30 cellular contexts compared by ENCODE assay signal in genomic region chr7:81682873-81683272, GRCh38.
DNase-seq lines count a peak whose midpoint lies in the region; ATAC-seq and TF ChIP-seq lines count a peak whose summit lies in the region.
"Had no signal": no experiment of that assay in that cellular context is flagged by ENCODE, and none has a peak within 500 bp of the region (broad histone marks: within the 10 kb centered on the region; RNA-seq: fewer than 3 reads in every experiment).

No MANE protein-coding gene starts in this region.

- peaks cover 1% of the 10 kb centered on the region for H3K27me3 Mint-ChIP-seq in GM23338 (ENCODE audit: insufficient read depth, low read depth, poor library complexity)
- H3K27me3 Mint-ChIP-seq in brain: no peaks in the 10 kb centered on the region
- no peaks in the 10 kb centered on the region for H3K27me3 Mint-ChIP-seq in mesothelial cell of epicardium (ENCODE audit: low read depth)
- H3K27me3 Mint-ChIP-seq: activated CD4-positive, alpha-beta T cell treated with anti-CD3 and anti-CD28 coated beads for 36 hours; activated CD8-positive, alpha-beta T cell treated with anti-CD3 and anti-CD28 coated beads for 36 hours; stimulated activated memory B cell treated with anti-CD40 and anti-IgM and Interleukin-4, amounts not matched to agents 10 μg/mL and 1 μg/mL and 100 μg/mL, for 72 hours; type B pancreatic cell had no signal

- no peak overlapping the region for H3K27ac ChIP-seq in GM23338 (ENCODE audit: low read depth)
- H3K27ac ChIP-seq in tibial artery: no peak overlapping the region
- H3K27ac ChIP-seq: body of pancreas, esophagus muscularis mucosa, pancreas, RWPE1, VCaP had no signal

- no peak overlapping the region for H3K4me2 ChIP-seq in GM23338

- H3K4me3 ChIP-seq in GM23338: no peak overlapping the region
- no peak overlapping the region for H3K4me3 ChIP-seq in tibial artery
- H3K4me3 ChIP-seq: body of pancreas, esophagus muscularis mucosa, lung, MG63, pancreas had no signal

- no peaks in the 10 kb centered on the region for H4K20me1 ChIP-seq in GM23338 (replicated peaks; ENCODE audit: insufficient read depth)

- H3K4me1 Mint-ChIP-seq in GM23338 (peaks cover 8% of the 10 kb centered on the region; the same call in 1 of the 3 replicates), brain (peaks cover 25% of the 10 kb centered on the region), mesothelial cell of epicardium (peaks cover 27% of the 10 kb centered on the region)
- H3K4me1 Mint-ChIP-seq: activated CD4-positive, alpha-beta T cell treated with anti-CD3 and anti-CD28 coated beads for 36 hours; stimulated activated memory B cell treated with anti-CD40 and anti-IgM and Interleukin-4, amounts not matched to agents 10 μg/mL and 1 μg/mL and 100 μg/mL, for 72 hours had no signal

- H2AFZ ChIP-seq in GM23338: peak overlapping the region; percentile 33; the same call in 1 of the 2 replicates

- H3K79me2 ChIP-seq in GM23338 (replicated peaks; ENCODE audit: insufficient read depth): no peaks in the 10 kb centered on the region

- H3K36me3 Mint-ChIP-seq in GM23338 (ENCODE audit: low read depth) (no peaks in the 10 kb centered on the region), brain (no peaks in the 10 kb centered on the region), mesothelial cell of epicardium (no peaks in the 10 kb centered on the region)
- H3K36me3 Mint-ChIP-seq: stimulated activated memory B cell treated with anti-CD40 and anti-IgM and Interleukin-4, amounts not matched to agents 10 μg/mL and 1 μg/mL and 100 μg/mL, for 72 hours; type B pancreatic cell had no signal

- H3K27ac Mint-ChIP-seq in GM23338: no peak overlapping the region
- peak overlapping the region in 4 of 5 experiments; percentile 41 to 81 (median 74) for H3K27ac Mint-ChIP-seq in brain
- peak overlapping the region; percentile 83 for H3K27ac Mint-ChIP-seq in mesothelial cell of epicardium
- H3K27ac Mint-ChIP-seq: activated CD4-positive, alpha-beta T cell treated with anti-CD3 and anti-CD28 coated beads for 36 hours; activated CD8-positive, alpha-beta T cell treated with anti-CD3 and anti-CD28 coated beads for 36 hours; activated naive CD4-positive, alpha-beta T cell treated with anti-CD3 and anti-CD28 coated beads for 36 hours; nephron; stimulated activated memory B cell treated with anti-CD40 and anti-IgM and Interleukin-4, amounts not matched to agents 10 μg/mL and 1 μg/mL and 100 μg/mL, for 72 hours; type B pancreatic cell had no signal

- H3F3A ChIP-seq in GM23338 (replicated peaks; ENCODE audit: low read depth): no peaks in the 10 kb centered on the region

- no peaks in the 10 kb centered on the region for H3K9me3 ChIP-seq in tibial artery
- H3K9me3 ChIP-seq: body of pancreas, esophagus muscularis mucosa, MG63, pancreas had no signal

- DNase-seq in GM23338 (ENCODE audit: low spot score): no peak
- peak; percentile 47 for DNase-seq in NCI-H1694 (lab: John Stamatoyannopoulos, UW)
- DNase-seq in mesothelial cell of epicardium (ENCODE audit: low spot score in 2 of 2, unreplicated experiment in 2 of 2): no peak
- no peak for DNase-seq in tibial artery
- no peak for DNase-seq in NAMALWA (ENCODE audit: low spot score)
- DNase-seq: activated CD4-positive, alpha-beta T cell treated with anti-CD3 and anti-CD28 coated beads for 36 hours; activated CD8-positive, alpha-beta memory T cell treated with anti-CD3 and anti-CD28 coated beads, Interleukin-2, amount 50 U/mL, for 48 hours; activated CD8-positive, alpha-beta T cell treated with anti-CD3 and anti-CD28 coated beads for 36 hours; activated naive CD4-positive, alpha-beta T cell treated with anti-CD3 and anti-CD28 coated beads for 36 hours; body of pancreas; C1 segment of cervical spinal cord; cerebellar nuclear complex; DMS79; foreskin melanocyte; KBM-7; MG63; NCI-H1105 treated with DMSO at 0.1 percent for 48 hours; NCI-H2029 treated with DMSO at 0.1 percent for 48 hours; NCI-H748 treated with DMSO at 0.1 percent for 48 hours; pancreas; substantia nigra had no signal

- H3K27me3 ChIP-seq in GM23338 (ENCODE audit: insufficient read depth) (no peaks in the 10 kb centered on the region), tibial artery (no peaks in the 10 kb centered on the region)
- H3K27me3 ChIP-seq: body of pancreas, esophagus muscularis mucosa, MG63, pancreas had no signal

- intact Hi-C loops in tibial artery (cut with DNase I; ENCODE audit: low total_unique reads): no loop called here

- TF ChIP-seq CTCF in GM23338 (conservative IDR thresholded peaks at IDR 0.05; ENCODE audit: low read depth in 2 of 2) (no peak), brain (conservative IDR thresholded peaks at IDR 0.05) (no peak), mesothelial cell of epicardium (IDR thresholded peaks at IDR 0.05; ENCODE audit: unreplicated experiment) (no peak), tibial artery (IDR thresholded peaks at IDR 0.05) (no peak)

- H3K4me3 Mint-ChIP-seq in GM23338 (no peak overlapping the region), brain (no peak overlapping the region), mesothelial cell of epicardium (no peak overlapping the region)
- H3K4me3 Mint-ChIP-seq: activated CD4-positive, alpha-beta T cell treated with anti-CD3 and anti-CD28 coated beads for 36 hours; activated CD8-positive, alpha-beta T cell treated with anti-CD3 and anti-CD28 coated beads for 36 hours; activated naive CD4-positive, alpha-beta T cell treated with anti-CD3 and anti-CD28 coated beads for 36 hours; nephron; stimulated activated memory B cell treated with anti-CD40 and anti-IgM and Interleukin-4, amounts not matched to agents 10 μg/mL and 1 μg/mL and 100 μg/mL, for 72 hours; type B pancreatic cell had no signal

- H3K9me2 ChIP-seq in GM23338 (ENCODE audit: insufficient read depth): no peaks in the 10 kb centered on the region

- ATAC-seq in GM23338: no peak
- no peak for ATAC-seq in HG03139 (IDR thresholded peaks at IDR 0.05; ENCODE audit: unreplicated experiment)
- ATAC-seq: activated CD4-positive, alpha-beta T cell treated with anti-CD3 and anti-CD28 coated beads for 36 hours; activated CD8-positive, alpha-beta T cell treated with anti-CD3 and anti-CD28 coated beads for 36 hours; body of pancreas; pancreas; stimulated activated memory B cell treated with anti-CD40 and anti-IgM and Interleukin-4, amounts not matched to agents 10 μg/mL and 1 μg/mL and 100 μg/mL, for 72 hours had no signal

- no peaks in the 10 kb centered on the region for H3K9me3 Mint-ChIP-seq in GM23338
- H3K9me3 Mint-ChIP-seq in brain: peaks cover 0 to 3% (median 0%) of the 10 kb centered on the region in 5 experiments
- no peaks in the 10 kb centered on the region for H3K9me3 Mint-ChIP-seq in mesothelial cell of epicardium
- H3K9me3 Mint-ChIP-seq: activated CD8-positive, alpha-beta T cell treated with anti-CD3 and anti-CD28 coated beads for 36 hours; nephron; type B pancreatic cell had no signal

- H3K36me3 ChIP-seq in GM23338 (ENCODE audit: insufficient read depth) (no peaks in the 10 kb centered on the region), tibial artery (no peaks in the 10 kb centered on the region)
- H3K36me3 ChIP-seq: esophagus muscularis mucosa, MG63, pancreas had no signal

- no peaks in the 10 kb centered on the region for H3K4me1 ChIP-seq in GM23338 (ENCODE audit: insufficient read depth)
- peaks cover 0 to 18% (median 5%) of the 10 kb centered on the region in 4 donors for H3K4me1 ChIP-seq in tibial artery
- H3K4me1 ChIP-seq: body of pancreas, pancreas had no signal

TF ChIP-seq in GM23338, 12 proteins besides CTCF, POLR2A, EP300 and RAD21 (continues in another document):
- TF ChIP-seq ETS1 (IDR thresholded peaks at IDR 0.05): no peak
- TF ChIP-seq STAT1 (IDR thresholded peaks at IDR 0.05; ENCODE audit: unreplicated experiment): no peak
- TF ChIP-seq JUNB (IDR thresholded peaks at IDR 0.05; ENCODE audit: unreplicated experiment): no peak
- no peak for TF ChIP-seq POLR2AphosphoS5 (IDR thresholded peaks at IDR 0.05; ENCODE audit: low read depth)
- no peak for TF ChIP-seq EZH2 (IDR thresholded peaks at IDR 0.05; ENCODE audit: low read depth, unreplicated experiment)
